In genomic region chr1:116417678-116418077, GRCh38 we compare ENCODE assay signal across 1 cellular context.
TF ChIP-seq lines count a peak whose summit lies in the region.

No MANE protein-coding gene starts in this region.

TF ChIP-seq in GM23338, 12 proteins besides CTCF, POLR2A, EP300 and RAD21 (continued from another document):
- no peak for TF ChIP-seq REST (IDR thresholded peaks at IDR 0.05; ENCODE audit: unreplicated experiment)
- no peak for TF ChIP-seq ZNF114 (CRISPR knock-in tag; IDR thresholded peaks at IDR 0.05)
- no peak for TF ChIP-seq EZH2 (IDR thresholded peaks at IDR 0.05; ENCODE audit: low read depth, unreplicated experiment)
- TF ChIP-seq POLR2AphosphoS5 (IDR thresholded peaks at IDR 0.05; ENCODE audit: low read depth), result no peak
- no peak for TF ChIP-seq ETS1 (IDR thresholded peaks at IDR 0.05)
- TF ChIP-seq ZNF331 (CRISPR knock-in tag; IDR thresholded peaks at IDR 0.05; ENCODE audit: low read depth), result no peak
